ENCODE assay signal across 8 cellular contexts in genomic region chr12:99984271-99985128, GRCh38. TPM values are rescaled to one million over a fixed set of nuclear protein-coding genes. Genes with fewer than 3 reads are reported as not detected.
DNase-seq lines count a peak whose midpoint lies in the region; ATAC-seq and TF ChIP-seq lines count a peak whose summit lies in the region.

Gene ANKS1B (minus strand): TSS chr12:99984936. CDS start chr12:99984237, 699 bp downstream.

- TF ChIP-seq EP300 in gastroesophageal sphincter (IDR thresholded peaks at IDR 0.05), result no peak

- H3K27me3 Mint-ChIP-seq in activated naive CD4-positive, alpha-beta T cell treated with anti-CD3 and anti-CD28 coated beads, Interleukin-2, amount 10 ng/mL, durations not matched to agents 7 days and 5 days, result peaks cover 37% of the 10 kb centered on the region
- H3K27me3 Mint-ChIP-seq in neural progenitor cell (ENCODE audit: insufficient read depth, low read depth), result peaks cover 25% of the 10 kb centered on the region

- H4K20me1 ChIP-seq in neural progenitor cell (ENCODE audit: low read depth), result no peaks in the 10 kb centered on the region

- no peak within 1 kb of the TSS for H3K27ac Mint-ChIP-seq in activated naive CD4-positive, alpha-beta T cell treated with anti-CD3 and anti-CD28 coated beads, Interleukin-2, amount 10 ng/mL, durations not matched to agents 7 days and 5 days
- H3K27ac Mint-ChIP-seq in neural progenitor cell, result no peak within 1 kb of the TSS

- peak within 1 kb of the TSS; percentile 59 for H3K4me3 Mint-ChIP-seq in activated naive CD4-positive, alpha-beta T cell treated with anti-CD3 and anti-CD28 coated beads, Interleukin-2, amount 10 ng/mL, durations not matched to agents 7 days and 5 days
- H3K4me3 Mint-ChIP-seq in neural progenitor cell, result peak within 1 kb of the TSS; percentile 92

- H3F3A ChIP-seq in neural progenitor cell (ENCODE audit: low read depth), result peaks cover 15% of the 10 kb centered on the region

- no peak for TF ChIP-seq CTCF in gastroesophageal sphincter (IDR thresholded peaks at IDR 0.05)
- TF ChIP-seq CTCF in neural progenitor cell (IDR thresholded peaks at IDR 0.05), result no peak

- peak within 1 kb of the TSS; percentile 84 for H3K4me2 ChIP-seq in neural progenitor cell

- peaks cover 0 to 29% (median 3%) of the 10 kb centered on the region in 3 donors for H3K4me1 ChIP-seq in gastroesophageal sphincter
- no peaks in the 10 kb centered on the region for H3K4me1 ChIP-seq in neural progenitor cell

- H3K27me3 ChIP-seq in gastroesophageal sphincter (no peaks in the 10 kb centered on the region), neural progenitor cell (peaks cover 45% of the 10 kb centered on the region)

- H3K9me3 ChIP-seq in gastroesophageal sphincter (no peaks in the 10 kb centered on the region), neural progenitor cell (ENCODE audit: low read depth) (no peaks in the 10 kb centered on the region)

- peak within 1 kb of the TSS; percentile 50 to 89 (median 86) for H3K27ac ChIP-seq in gastroesophageal sphincter
- no peak within 1 kb of the TSS for H3K27ac ChIP-seq in neural progenitor cell

- CTCF ChIA-PET in activated naive CD4-positive, alpha-beta T cell treated with anti-CD3 and anti-CD28 coated beads, Interleukin-2, amount 10 ng/mL, durations not matched to agents 7 days and 5 days (lab: Charles Lee), result no interaction called here

- H3K4me3 ChIP-seq in gastroesophageal sphincter, result peak within 1 kb of the TSS; percentile 71 to 74
- H3K4me3 ChIP-seq in neural progenitor cell, result peak within 1 kb of the TSS; percentile 83

- no CpG with 5 or more reads among the region's 98 CpGs for WGBS in gastroesophageal sphincter (ENCODE audit: low coverage in 1 of 2), 2 donors

- H3K9me3 Mint-ChIP-seq in activated naive CD4-positive, alpha-beta T cell treated with anti-CD3 and anti-CD28 coated beads, Interleukin-2, amount 10 ng/mL, durations not matched to agents 7 days and 5 days, result no peaks in the 10 kb centered on the region
- H3K9me3 Mint-ChIP-seq in neural progenitor cell, result no peaks in the 10 kb centered on the region

- H2AFZ ChIP-seq in neural progenitor cell (replicated peaks), result peak within 1 kb of the TSS; percentile 99

- H3K4me1 Mint-ChIP-seq in activated naive CD4-positive, alpha-beta T cell treated with anti-CD3 and anti-CD28 coated beads, Interleukin-2, amount 10 ng/mL, durations not matched to agents 7 days and 5 days, result peaks cover 11% of the 10 kb centered on the region
- peaks cover 18% of the 10 kb centered on the region for H3K4me1 Mint-ChIP-seq in neural progenitor cell

- H3K36me3 ChIP-seq in gastroesophageal sphincter, result no peaks in the 10 kb centered on the region
- no peaks in the 10 kb centered on the region for H3K36me3 ChIP-seq in neural progenitor cell

- no peaks in the 10 kb centered on the region for H3K79me2 ChIP-seq in neural progenitor cell (ENCODE audit: low read depth)

- no peak within 1 kb of the TSS for H3K9ac ChIP-seq in neural progenitor cell

- H3K36me3 Mint-ChIP-seq in activated naive CD4-positive, alpha-beta T cell treated with anti-CD3 and anti-CD28 coated beads, Interleukin-2, amount 10 ng/mL, durations not matched to agents 7 days and 5 days, result no peaks in the 10 kb centered on the region
- no peaks in the 10 kb centered on the region for H3K36me3 Mint-ChIP-seq in neural progenitor cell

- peak; percentile 82 for ATAC-seq in HG02884 (IDR thresholded peaks at IDR 0.05; ENCODE audit: unreplicated experiment)
- peak; percentile 89 for ATAC-seq in gastroesophageal sphincter

- TF ChIP-seq POLR2A in gastroesophageal sphincter (IDR thresholded peaks at IDR 0.05), result no peak

- peak; percentile 34 for DNase-seq in activated naive CD4-positive, alpha-beta T cell treated with anti-CD3 and anti-CD28 coated beads, Interleukin-2, amount 10 ng/mL, durations not matched to agents 7 days and 5 days
- no peak for DNase-seq in activated naive CD4-positive, alpha-beta T cell treated with Interleukin-2 at 50 U/mL for 16 hours
- DNase-seq in NCI-H2171 (lab: John Stamatoyannopoulos, UW) (peak; percentile 89), neural progenitor cell (ENCODE audit: low spot score) (peak; percentile 86), DMS153 treated with DMSO at 0.1 percent for 48 hours (lab: John Stamatoyannopoulos, UW; ENCODE audit: unreplicated experiment) (no peak)
- peak; percentile 25 to 38 for DNase-seq in activated T-cell treated with anti-CD3 and anti-CD28 coated beads, Interleukin-2, amount 50 U/mL, for 48 hours

RNA-seq across cellular contexts. Expression of gene ANKS1B, which starts in this region (rescaled TPM):
- 10 to 100 TPM in 3 of 4 donors, 1 to 10 TPM in 1; 9.9 to 31.1 (median 21.4) TPM for total RNA-seq in gastroesophageal sphincter
- 4.5 and 7.9 TPM in 2 replicates for total RNA-seq in neural progenitor cell (ENCODE audit: low replicate concordance)

Comparison
In these comparisons a context has a peak if more than half of its experiments do, and no peak if none do; other contexts are left out.
1. DNase-seq: peak in activated naive CD4-positive, alpha-beta T cell treated with anti-CD3 and anti-CD28 coated beads, Interleukin-2, amount 10 ng/mL, durations not matched to agents 7 days and 5 days (single experiment), NCI-H2171 (single experiment), activated T-cell treated with anti-CD3 and anti-CD28 coated beads, Interleukin-2, amount 50 U/mL, for 48 hours (2 of 2) and neural progenitor cell (single experiment); none in activated naive CD4-positive, alpha-beta T cell treated with Interleukin-2 at 50 U/mL for 16 hours (single experiment) and DMS153 treated with DMSO at 0.1 percent for 48 hours (single experiment).